ENCODE assay signal across 9 cellular contexts in genomic region chr5:96997265-96997859, GRCh38.
DNase-seq lines count a peak whose midpoint lies in the region; ATAC-seq and TF ChIP-seq lines count a peak whose summit lies in the region.
"Had no signal": no experiment of that assay in that cellular context is flagged by ENCODE, and none has a peak within 500 bp of the region (broad histone marks: within the 10 kb centered on the region; RNA-seq: fewer than 3 reads in every experiment).

No MANE protein-coding gene starts in this region.

- H3K9ac ChIP-seq in mammary epithelial cell (ENCODE audit: insufficient read depth, low read length), result no peak overlapping the region

- no peak overlapping the region for H2AFZ ChIP-seq in mammary epithelial cell (ENCODE audit: low read depth, low read length)

- no peaks in the 10 kb centered on the region; the same call in 1 of the 2 replicates for H3K36me3 Mint-ChIP-seq in HFFc6 (ENCODE audit: low read depth)

- ATAC-seq in lower lobe of right lung, result peak in 1 of 2 donors; percentile 60

- H3K9me3 ChIP-seq in AG04450 (ENCODE audit: control insufficient read depth, insufficient read depth, low read length) (no peaks in the 10 kb centered on the region), mammary epithelial cell (replicated peaks; ENCODE audit: insufficient read depth, low read length) (no peaks in the 10 kb centered on the region), lower lobe of right lung (no peaks in the 10 kb centered on the region)
- H3K9me3 ChIP-seq: neutrophil had no signal

- H3K4me2 ChIP-seq in mammary epithelial cell (ENCODE audit: insufficient read depth, low read depth, low read length), result no peak overlapping the region

- peaks cover 8% of the 10 kb centered on the region for H3K4me1 Mint-ChIP-seq in HFFc6 (ENCODE audit: low read depth)

- DNase-seq in AG04450 (ENCODE audit: low read depth, low spot score), result no peak
- peak; percentile 4 for DNase-seq in DMS79 (lab: John Stamatoyannopoulos, UW)
- DNase-seq in HFFc6, result peak; percentile 48
- DNase-seq in NCI-H446 treated with DMSO at 0.1 percent for 48 hours (lab: John Stamatoyannopoulos, UW), result peak; percentile 31
- peak; percentile 25 for DNase-seq in mammary epithelial cell
- DNase-seq in lower lobe of right lung, result no peak
- DNase-seq in HPDE6-E6E7 (ENCODE audit: extremely low spot score), result no peak
- DNase-seq in GOT3 (lab: John Stamatoyannopoulos, UW), result no peak

- 32% methylated on average over 2 of the region's 2 CpGs for WGBS in mammary epithelial cell (ENCODE audit: low coverage, missing lambda C conversion rate)

- H3K27ac Mint-ChIP-seq in HFFc6, result no peak overlapping the region

- intact Hi-C loops in mammary epithelial cell (cut with micrococcal nuclease), result loop anchor here (1.0 to 2.0 kb wide), 3 partner anchors 63 to 145 kb away; partner anchors contain the start of gene LIX1
- intact Hi-C loops in lower lobe of right lung (cut with DNase I), result loop anchor here (5.0 kb wide), 1 partner anchor 165 kb away; no protein-coding TSS in a partner anchor

- H3K79me2 ChIP-seq in mammary epithelial cell (ENCODE audit: insufficient read depth, low read length), result no peaks in the 10 kb centered on the region

- CTCF ChIA-PET in AG04450 (lab: Charles Lee), result interaction anchor here (0.5 to 3.7 kb wide), 33 partner anchors 9 to 383 kb away, joined by 3 to 54 read pairs (median 4); partner anchors contain the start of gene LIX1
- CTCF ChIA-PET in mammary epithelial cell (lab: Charles Lee; ENCODE audit: low non-redundant PET), result interaction anchor here (0.6 to 0.7 kb wide), 5 partner anchors 10 to 245 kb away, joined by 3 to 9 read pairs (median 5); partner anchors contain the start of gene LIX1

- H3K27ac ChIP-seq in AG04450 (ENCODE audit: low read depth, low read length), result no peak overlapping the region
- H3K27ac ChIP-seq in mammary epithelial cell (ENCODE audit: insufficient read depth, low read depth, low read length), result no peak overlapping the region
- no peak overlapping the region for H3K27ac ChIP-seq in lower lobe of right lung
- H3K27ac ChIP-seq: neutrophil had no signal

- no peaks in the 10 kb centered on the region for H3K27me3 ChIP-seq in AG04450 (ENCODE audit: control insufficient read depth, insufficient read depth, low read length)
- no peaks in the 10 kb centered on the region for H3K27me3 ChIP-seq in mammary epithelial cell (ENCODE audit: insufficient read depth, low read length)
- no peaks in the 10 kb centered on the region for H3K27me3 ChIP-seq in lower lobe of right lung (ENCODE audit: low read depth)
- H3K27me3 ChIP-seq: neutrophil had no signal

- in situ Hi-C loops in mammary epithelial cell (cut with MboI; ENCODE audit: low sequenced_read_pairs in 2 of 2), result no loop called here

- BruUV-seq in mammary epithelial cell (replicated peaks; lab: Mats Ljungman, UMichigan), result no TSS peak

- peak; percentile 51 for TF ChIP-seq CTCF in AG04450 (IDR thresholded peaks at IDR 0.05; ENCODE audit: low read depth, low read length)
- TF ChIP-seq CTCF in HFFc6 (IDR thresholded peaks at IDR 0.05), result peak; percentile 81
- peak; percentile 49 to 51 for TF ChIP-seq CTCF in mammary epithelial cell (conservative IDR thresholded peaks at IDR 0.05 in 1 of 2, IDR thresholded peaks at IDR 0.05 in 1 of 2; ENCODE audit: extremely low read depth in 1 of 2, insufficient read depth in 1 of 2, low read depth in 1 of 2, low read length in 2 of 2)
- peak; percentile 46 for TF ChIP-seq CTCF in lower lobe of right lung (IDR thresholded peaks at IDR 0.05)

- no peaks in the 10 kb centered on the region for H3K4me1 ChIP-seq in mammary epithelial cell (ENCODE audit: insufficient read depth, low read length)
- no peaks in the 10 kb centered on the region for H3K4me1 ChIP-seq in lower lobe of right lung

- no peak overlapping the region for H3K4me3 Mint-ChIP-seq in HFFc6

- no peaks in the 10 kb centered on the region for H3K9me3 Mint-ChIP-seq in HFFc6

- H3K27me3 Mint-ChIP-seq in HFFc6 (ENCODE audit: insufficient read depth), result no peaks in the 10 kb centered on the region

- H3K36me3 ChIP-seq in mammary epithelial cell (ENCODE audit: insufficient read depth, low read length), result peaks cover 9% of the 10 kb centered on the region
- peaks cover 53% of the 10 kb centered on the region for H3K36me3 ChIP-seq in lower lobe of right lung

- no peaks in the 10 kb centered on the region for H4K20me1 ChIP-seq in mammary epithelial cell (ENCODE audit: insufficient read depth, low read length)

- H3K4me3 ChIP-seq in AG04450 (ENCODE audit: low read depth, low read length), result no peak overlapping the region
- no peak overlapping the region for H3K4me3 ChIP-seq in mammary epithelial cell (replicated peaks in 1 of 3; ENCODE audit: insufficient read depth in 1 of 3, low read depth in 2 of 3, low read length in 3 of 3)
- H3K4me3 ChIP-seq in lower lobe of right lung, result no peak overlapping the region

- POLR2A ChIA-PET in AG04450 (lab: Yijun Ruan, JAX), result no interaction called here

- dilution Hi-C loops in mammary epithelial cell (cut with HindIII; ENCODE audit: low sequenced_read_pairs), result no loop called here

Comparison
In these comparisons a context has a peak if more than half of its experiments do, and no peak if none do; other contexts are left out.
1. DNase-seq: peak in DMS79 (single experiment), HFFc6 (single experiment), NCI-H446 treated with DMSO at 0.1 percent for 48 hours (single experiment) and mammary epithelial cell (single experiment); none in AG04450 (single experiment), lower lobe of right lung (single experiment), HPDE6-E6E7 (single experiment) and GOT3 (single experiment).
2. Peak in every context shown above with its lines, with median percentiles within 50 percentile points of each other: CTCF ChIP-seq.